ENCODE assay signal across 19 cellular contexts in the genomic region with DNA sequence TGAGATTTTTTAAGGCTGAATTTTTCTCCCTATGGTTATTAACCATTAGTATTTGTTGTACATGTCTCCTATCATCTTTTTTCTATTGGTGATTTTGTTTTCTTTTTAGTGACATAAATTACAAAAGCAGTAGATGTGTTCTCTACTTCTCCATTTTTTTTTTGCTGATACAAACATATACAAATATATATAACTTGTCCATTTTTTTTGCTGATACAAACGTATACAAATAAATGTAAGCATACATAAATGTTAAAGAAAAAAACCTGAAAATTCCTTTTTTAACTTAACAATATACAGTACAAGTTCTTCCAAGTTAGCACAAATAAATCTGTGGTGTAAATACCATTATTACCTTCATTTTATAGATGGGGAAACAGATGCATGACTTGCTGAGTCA. TPM values are rescaled to one million over a fixed set of nuclear protein-coding genes. Genes with fewer than 3 reads are reported as not detected.
DNase-seq lines count a peak whose midpoint lies in the region; ATAC-seq and TF ChIP-seq lines count a peak whose summit lies in the region.
"Had no signal": no experiment of that assay in that cellular context is flagged by ENCODE, and none has a peak within 500 bp of the region (broad histone marks: within the 10 kb centered on the region; RNA-seq: fewer than 3 reads in every experiment).

No MANE protein-coding gene starts in this region.

- POLR2A ChIA-PET in OCI-LY7 (lab: Charles Lee) = no interaction called here

- H3K4me1 ChIP-seq in OCI-LY7 (ENCODE audit: insufficient read depth, low read length, poor library complexity, severe bottlenecking) (peaks cover 49% of the 10 kb centered on the region), esophagus squamous epithelium (peaks cover 16 to 72% (median 36%) of the 10 kb centered on the region in 3 donors)

- H3K9me3 ChIP-seq in OCI-LY7 (ENCODE audit: low read length) (no peaks in the 10 kb centered on the region), esophagus squamous epithelium (no peaks in the 10 kb centered on the region)
- H3K9me3 ChIP-seq: HAP-1 had no signal

- H3K9me3 Mint-ChIP-seq in glutamatergic neuron (ENCODE audit: unreplicated experiment) = peaks cover 12% of the 10 kb centered on the region
- H3K9me3 Mint-ChIP-seq: CD8-positive, alpha-beta T cell had no signal

- peak; percentile 26 for DNase-seq in NCI-H1694 treated with DMSO at 0.1 percent for 48 hours (lab: John Stamatoyannopoulos, UW)
- no peak for DNase-seq in NCI-H1694 (lab: John Stamatoyannopoulos, UW)
- DNase-seq in CD1c-positive myeloid dendritic cell (ENCODE audit: extremely low spot score) = peak; percentile 6
- DNase-seq in OCI-LY7 (ENCODE audit: low spot score) = no peak
- no peak for DNase-seq in esophagus squamous epithelium (lab: John Stamatoyannopoulos, UW)
- no peak for DNase-seq in glutamatergic neuron
- DNase-seq: ACHN; CD8-positive, alpha-beta T cell; COR-L47; DMS153; DMS79 treated with DMSO at 0.1 percent for 48 hours; EL had no signal

- H3K27me3 Mint-ChIP-seq in glutamatergic neuron (ENCODE audit: unreplicated experiment) = peaks cover 11% of the 10 kb centered on the region

- no peaks in the 10 kb centered on the region for H3K9me2 ChIP-seq in OCI-LY7 (ENCODE audit: insufficient read depth, low read length)

- H3K79me2 ChIP-seq in OCI-LY7 (ENCODE audit: insufficient read depth, low read depth, low read length) = no peaks in the 10 kb centered on the region

- CTCF ChIA-PET in OCI-LY7 (lab: Charles Lee; ENCODE audit: unreplicated experiment) = no interaction called here

- WGBS in esophagus squamous epithelium, 2 donors = 38 to 77% methylated on average over 1 of the region's 1 CpG

- no peaks in the 10 kb centered on the region for H4K20me1 ChIP-seq in OCI-LY7 (ENCODE audit: insufficient read depth, low read length)

- TF ChIP-seq CTCF in OCI-LY7 (conservative IDR thresholded peaks at IDR 0.05; ENCODE audit: low read length) = no peak
- TF ChIP-seq CTCF in esophagus squamous epithelium (IDR thresholded peaks at IDR 0.05) = no peak
- no peak for TF ChIP-seq CTCF in glutamatergic neuron (IDR thresholded peaks at IDR 0.05; ENCODE audit: partially characterized antibody, unreplicated experiment)

- H3K36me3 ChIP-seq in OCI-LY7 (ENCODE audit: insufficient read depth, low read length) (no peaks in the 10 kb centered on the region), esophagus squamous epithelium (no peaks in the 10 kb centered on the region)
- H3K36me3 ChIP-seq: HAP-1 had no signal

- H3K27me3 ChIP-seq in esophagus squamous epithelium = peaks cover 0 to 47% (median 0%) of the 10 kb centered on the region in 4 donors

- BruUV-seq in OCI-LY7 (replicated peaks; lab: Mats Ljungman, UMichigan) = no TSS peak

- no peak for TF ChIP-seq POLR2A in esophagus squamous epithelium (IDR thresholded peaks at IDR 0.05)

- peaks cover 45% of the 10 kb centered on the region for H3K4me1 Mint-ChIP-seq in glutamatergic neuron (ENCODE audit: low read depth, unreplicated experiment)

- 0 out of 2 replicates have a peak overlapping the region, but pooled peaks have one; percentile 24 for H2AFZ ChIP-seq in OCI-LY7 (ENCODE audit: low read length)

- no peak overlapping the region for H3K27ac Mint-ChIP-seq in glutamatergic neuron (ENCODE audit: unreplicated experiment)
- H3K27ac Mint-ChIP-seq: CD8-positive, alpha-beta T cell had no signal

- H3K4me2 ChIP-seq in OCI-LY7 (ENCODE audit: low read length) = no peak overlapping the region

- ATAC-seq in HG03342 (IDR thresholded peaks at IDR 0.05; ENCODE audit: unreplicated experiment) = no peak
- no peak for ATAC-seq in HG03025 (IDR thresholded peaks at IDR 0.05; ENCODE audit: low FRiP score, unreplicated experiment)
- ATAC-seq: CD8-positive, alpha-beta T cell had no signal

- intact Hi-C loops in OCI-LY7 (cut with micrococcal nuclease; ENCODE audit: unreplicated experiment) (no loop called here), esophagus squamous epithelium (cut with DNase I) (no loop called here)

- H3K4me3 ChIP-seq in OCI-LY7 (ENCODE audit: low read depth, low read length, poor library complexity, severe bottlenecking) (no peak overlapping the region), esophagus squamous epithelium (no peak overlapping the region)
- H3K4me3 ChIP-seq: HAP-1 had no signal

- H3K36me3 Mint-ChIP-seq in glutamatergic neuron (ENCODE audit: unreplicated experiment) = no peaks in the 10 kb centered on the region
- H3K36me3 Mint-ChIP-seq: CD8-positive, alpha-beta T cell had no signal

- H3K27ac ChIP-seq in OCI-LY7 (ENCODE audit: low read depth, low read length, poor library complexity, severe bottlenecking) (no peak overlapping the region), esophagus squamous epithelium (peak overlapping the region in 3 of 4 donors; percentile 75 to 84 (median 81))
- H3K27ac ChIP-seq: 22Rv1, C4-2B had no signal

- no peak overlapping the region for H3K4me3 Mint-ChIP-seq in glutamatergic neuron (ENCODE audit: unreplicated experiment)
- H3K4me3 Mint-ChIP-seq: CD8-positive, alpha-beta T cell had no signal

RNA-seq across cellular contexts. Expression of a gene that starts 2.0 kb away (rescaled TPM):
- not detected in 2 replicates for total RNA-seq in OCI-LY7 (2014; rRNA removed; shearing (Covaris generic))
- total RNA-seq in OCI-LY7 (2022) = not detected in 2 replicates
- not detected for total RNA-seq in esophagus squamous epithelium
- not detected for total RNA-seq in glutamatergic neuron (ENCODE audit: unreplicated experiment)
- total RNA-seq: CD8-positive, alpha-beta T cell; H1; HT-29 had no signal

Comparison
In these comparisons a context has a peak if more than half of its experiments do, and no peak if none do; other contexts are left out.
1. DNase-seq: peak in NCI-H1694 treated with DMSO at 0.1 percent for 48 hours (single experiment) and CD1c-positive myeloid dendritic cell (single experiment); none in NCI-H1694 (single experiment), OCI-LY7 (single experiment), esophagus squamous epithelium (single experiment) and glutamatergic neuron (single experiment).